ENCODE assay signal across 24 cellular contexts in the genomic region with DNA sequence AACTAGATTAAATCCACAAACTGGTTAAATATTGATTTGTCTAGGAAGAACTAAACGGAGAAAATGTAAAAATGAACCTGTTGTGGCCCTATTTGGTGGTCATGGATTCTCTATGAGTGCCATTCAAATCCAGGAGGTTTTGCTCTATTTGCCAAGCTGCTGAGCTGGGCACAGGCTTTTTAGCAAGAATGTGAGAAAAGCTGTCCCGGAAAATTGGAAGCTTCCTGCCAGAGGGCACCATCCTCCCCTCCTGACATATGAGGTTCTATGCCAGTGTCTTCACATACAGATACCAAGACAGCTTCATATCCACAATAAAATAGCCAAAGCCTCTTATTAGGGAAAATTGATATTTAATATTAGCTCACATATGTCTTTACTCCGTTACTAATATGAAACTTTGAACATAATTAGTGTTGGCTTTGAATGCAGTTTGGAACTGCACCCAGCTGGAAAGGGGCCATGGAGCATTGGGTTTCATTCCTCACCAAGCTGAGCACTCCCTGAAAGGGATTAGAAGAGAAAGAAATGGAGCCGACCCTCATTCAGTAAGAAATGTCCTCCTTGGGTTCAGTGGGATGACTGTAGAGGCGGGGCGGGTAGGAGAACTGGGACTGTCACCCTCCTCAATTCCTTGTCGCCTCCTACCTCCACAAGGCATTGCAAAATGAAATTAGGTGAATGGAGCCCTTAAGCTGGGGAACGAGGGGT. TPM values are rescaled to one million over a fixed set of nuclear protein-coding genes. Genes with fewer than 3 reads are reported as not detected.
DNase-seq lines count a peak whose midpoint lies in the region; ATAC-seq and TF ChIP-seq lines count a peak whose summit lies in the region.
"Had no signal": no experiment of that assay in that cellular context is flagged by ENCODE, and none has a peak within 500 bp of the region (broad histone marks: within the 10 kb centered on the region; RNA-seq: fewer than 3 reads in every experiment).

No MANE protein-coding gene starts in this region.

- H3K4me2 ChIP-seq in neural progenitor cell, result peak overlapping the region; percentile 6

- H3K36me3 ChIP-seq in neural progenitor cell, result no peaks in the 10 kb centered on the region
- H3K36me3 ChIP-seq: gastrocnemius medialis, pancreas, thoracic aorta had no signal

- no peaks in the 10 kb centered on the region for H3K36me3 Mint-ChIP-seq in neural progenitor cell
- no peaks in the 10 kb centered on the region for H3K36me3 Mint-ChIP-seq in natural killer cell treated with Interleukin-12 subunit alpha and Interleukin-12 subunit beta and Interleukin-15 and Interleukin-18, amount 100 ng/mL, for 72 hours

- no peaks in the 10 kb centered on the region for H3K79me2 ChIP-seq in neural progenitor cell (ENCODE audit: low read depth)

- H3K27ac Mint-ChIP-seq in neural progenitor cell, result no peak overlapping the region
- H3K27ac Mint-ChIP-seq in natural killer cell treated with Interleukin-12 subunit alpha and Interleukin-12 subunit beta and Interleukin-15 and Interleukin-18, amount 100 ng/mL, for 72 hours, result no peak overlapping the region
- H3K27ac Mint-ChIP-seq: activated T-cell treated with anti-CD3 and anti-CD28 coated beads, Interleukin-2, amount 50 U/mL, for 72 hours; CD4-positive, alpha-beta T cell; stimulated activated naive B cell treated with anti-CD40 and anti-IgM and Interleukin-4, amounts not matched to agents 10 μg/mL and 1 μg/mL and 100 μg/mL, for 72 hours had no signal

- H3K9me3 Mint-ChIP-seq in neural progenitor cell, result peaks cover 2% of the 10 kb centered on the region
- H3K9me3 Mint-ChIP-seq in natural killer cell treated with Interleukin-12 subunit alpha and Interleukin-12 subunit beta and Interleukin-15 and Interleukin-18, amount 100 ng/mL, for 72 hours, result no peaks in the 10 kb centered on the region
- H3K9me3 Mint-ChIP-seq: CD4-positive, alpha-beta T cell had no signal

- peaks cover 2% of the 10 kb centered on the region for H3K4me1 Mint-ChIP-seq in neural progenitor cell
- H3K4me1 Mint-ChIP-seq in natural killer cell treated with Interleukin-12 subunit alpha and Interleukin-12 subunit beta and Interleukin-15 and Interleukin-18, amount 100 ng/mL, for 72 hours (ENCODE audit: low read depth in 2 of 2), result no peaks in the 10 kb centered on the region

- no peaks in the 10 kb centered on the region for H3K9me3 ChIP-seq in neural progenitor cell (ENCODE audit: low read depth)
- H3K9me3 ChIP-seq: gastrocnemius medialis, pancreas, thoracic aorta had no signal

- no peaks in the 10 kb centered on the region for H4K20me1 ChIP-seq in neural progenitor cell (ENCODE audit: low read depth)

- peak; percentile 79 for DNase-seq in DMS79 treated with DMSO at 0.1 percent for 48 hours (lab: John Stamatoyannopoulos, UW)
- DNase-seq in NCI-H1694 treated with DMSO at 0.1 percent for 48 hours (lab: John Stamatoyannopoulos, UW), result peak; percentile 68
- peak; percentile 54 for DNase-seq in astrocyte of the hippocampus (ENCODE audit: low read depth, low spot score)
- DNase-seq in neural progenitor cell (ENCODE audit: low spot score), result peak; percentile 18
- no peak for DNase-seq in natural killer cell treated with Interleukin-12 subunit alpha and Interleukin-12 subunit beta and Interleukin-15 and Interleukin-18, amount 100 ng/mL, for 72 hours (ENCODE audit: low spot score)
- no peak for DNase-seq in activated T-cell treated with anti-CD3 and anti-CD28 coated beads, Interleukin-2, amount 50 U/mL, for 1 hour
- DNase-seq: activated naive CD4-positive, alpha-beta T cell treated with anti-CD3 and anti-CD28 coated beads, Interleukin-2, amount 50 U/mL, for 16 hours; activated T-cell treated with anti-CD3 and anti-CD28 coated beads, Interleukin-2, amount 50 U/mL, for 72 hours; aorta; CD4-positive, alpha-beta T cell; effector CD8-positive, alpha-beta T cell; gastrocnemius medialis; GOT3; IMR-90; kidney glomerular epithelial cell; mesenchymal stem cell; naive thymus-derived CD4-positive, alpha-beta T cell; pancreas; stimulated activated CD4-positive, alpha-beta T cell treated with anti-CD3 and anti-CD28 coated beads, Interleukin-1b, Interleukin-23, amount 100 ng/mL, for 48 hours; stimulated activated naive B cell treated with anti-CD40 and anti-IgM and Interleukin-4, amounts not matched to agents 10 μg/mL and 1 μg/mL and 100 μg/mL, for 72 hours had no signal

- peaks cover 7% of the 10 kb centered on the region for H3K27me3 Mint-ChIP-seq in neural progenitor cell (ENCODE audit: insufficient read depth, low read depth)
- no peaks in the 10 kb centered on the region for H3K27me3 Mint-ChIP-seq in natural killer cell treated with Interleukin-12 subunit alpha and Interleukin-12 subunit beta and Interleukin-15 and Interleukin-18, amount 100 ng/mL, for 72 hours
- H3K27me3 Mint-ChIP-seq: stimulated activated naive B cell treated with anti-CD40 and anti-IgM and Interleukin-4, amounts not matched to agents 10 μg/mL and 1 μg/mL and 100 μg/mL, for 72 hours had no signal

- no peak overlapping the region for H3K4me3 Mint-ChIP-seq in neural progenitor cell
- no peak overlapping the region for H3K4me3 Mint-ChIP-seq in natural killer cell treated with Interleukin-12 subunit alpha and Interleukin-12 subunit beta and Interleukin-15 and Interleukin-18, amount 100 ng/mL, for 72 hours
- H3K4me3 Mint-ChIP-seq: activated T-cell treated with anti-CD3 and anti-CD28 coated beads, Interleukin-2, amount 50 U/mL, for 72 hours; CD4-positive, alpha-beta T cell; naive thymus-derived CD4-positive, alpha-beta T cell; stimulated activated naive B cell treated with anti-CD40 and anti-IgM and Interleukin-4, amounts not matched to agents 10 μg/mL and 1 μg/mL and 100 μg/mL, for 72 hours had no signal

- no peak overlapping the region for H2AFZ ChIP-seq in neural progenitor cell (replicated peaks)

- H3K4me1 ChIP-seq in neural progenitor cell, result peaks cover 9% of the 10 kb centered on the region
- H3K4me1 ChIP-seq: gastrocnemius medialis had no signal

- H3K27ac ChIP-seq in neural progenitor cell, result no peak overlapping the region
- H3K27ac ChIP-seq: gastrocnemius medialis, pancreas, thoracic aorta had no signal

- peaks cover 4% of the 10 kb centered on the region for H3F3A ChIP-seq in neural progenitor cell (ENCODE audit: low read depth)

- no peaks in the 10 kb centered on the region for H3K27me3 ChIP-seq in neural progenitor cell
- H3K27me3 ChIP-seq: gastrocnemius medialis, pancreas had no signal

- no peak for ATAC-seq in natural killer cell treated with Interleukin-12 subunit alpha and Interleukin-12 subunit beta and Interleukin-15 and Interleukin-18, amount 100 ng/mL, for 72 hours
- no peak for ATAC-seq in GM18502 (IDR thresholded peaks at IDR 0.05; ENCODE audit: poor library complexity, unreplicated experiment)
- ATAC-seq: activated CD4-positive, CD25-positive, alpha-beta regulatory T cell treated with anti-CD3 and anti-CD28 coated beads, Interleukin-2, amount 50 U/mL, for 24 hours; activated T-cell treated with anti-CD3 and anti-CD28 coated beads, Interleukin-2, amount 50 U/mL, for 72 hours; esophagus mucosa; gastrocnemius medialis; naive thymus-derived CD4-positive, alpha-beta T cell; stimulated activated naive B cell treated with anti-CD40 and anti-IgM and Interleukin-4, amounts not matched to agents 10 μg/mL and 1 μg/mL and 100 μg/mL, for 72 hours had no signal

- H3K9ac ChIP-seq in neural progenitor cell, result no peak overlapping the region

- H3K4me3 ChIP-seq in neural progenitor cell, result no peak overlapping the region
- H3K4me3 ChIP-seq: gastrocnemius medialis, pancreas, thoracic aorta had no signal

- TF ChIP-seq CTCF in neural progenitor cell (IDR thresholded peaks at IDR 0.05), result no peak

RNA-seq across cellular contexts. Expression of a gene that starts 47.8 kb away (rescaled TPM):
- total RNA-seq in neural progenitor cell (ENCODE audit: low replicate concordance), result 37.2 and 104 TPM in 2 replicates
- total RNA-seq in natural killer cell treated with Interleukin-12 subunit alpha and Interleukin-12 subunit beta and Interleukin-15 and Interleukin-18, amount 100 ng/mL, for 72 hours, result not detected

Comparison
In these comparisons a context has a peak if more than half of its experiments do, and no peak if none do; other contexts are left out.
1. DNase-seq: peak in DMS79 treated with DMSO at 0.1 percent for 48 hours (single experiment), NCI-H1694 treated with DMSO at 0.1 percent for 48 hours (single experiment), astrocyte of the hippocampus (single experiment) and neural progenitor cell (single experiment); none in natural killer cell treated with Interleukin-12 subunit alpha and Interleukin-12 subunit beta and Interleukin-15 and Interleukin-18, amount 100 ng/mL, for 72 hours (single experiment) and activated T-cell treated with anti-CD3 and anti-CD28 coated beads, Interleukin-2, amount 50 U/mL, for 1 hour (single experiment).
2. RNA of a gene that starts 47.8 kb away (total RNA-seq): 37.2 to 104 TPM in neural progenitor cell; not detected in natural killer cell treated with Interleukin-12 subunit alpha and Interleukin-12 subunit beta and Interleukin-15 and Interleukin-18, amount 100 ng/mL, for 72 hours; every median in the first group is over 10 times any median in the second.